ENCODE assay signal across 9 cellular contexts in genomic region chr16:57601801-57602478, GRCh38. TPM values are rescaled to one million over a fixed set of nuclear protein-coding genes. Genes with fewer than 3 reads are reported as not detected.
DNase-seq lines count a peak whose midpoint lies in the region; ATAC-seq and TF ChIP-seq lines count a peak whose summit lies in the region.
"Had no signal": no experiment of that assay in that cellular context is flagged by ENCODE, and none has a peak within 500 bp of the region (broad histone marks: within the 10 kb centered on the region; RNA-seq: fewer than 3 reads in every experiment).

No MANE protein-coding gene starts in this region.

- DNase-seq in GDM1 (lab: John Stamatoyannopoulos, UW) (peak; percentile 57), esophagus muscularis mucosa (ENCODE audit: extremely low spot score) (no peak), foreskin fibroblast (no peak), testis (no peak)
- DNase-seq in activated CD8-positive, alpha-beta memory T cell treated with anti-CD3 and anti-CD28 coated beads for 24 hours = peak; percentile 80
- peak; percentile 81 for DNase-seq in natural killer cell treated with Interleukin-12 subunit alpha and Interleukin-12 subunit beta and Interleukin-15 and Interleukin-18, amount 100 ng/mL, for 72 hours (ENCODE audit: low spot score)

- peaks cover 26% of the 10 kb centered on the region for H3K36me3 Mint-ChIP-seq in natural killer cell treated with Interleukin-12 subunit alpha and Interleukin-12 subunit beta and Interleukin-15 and Interleukin-18, amount 100 ng/mL, for 72 hours

- H3K27me3 Mint-ChIP-seq in natural killer cell treated with Interleukin-12 subunit alpha and Interleukin-12 subunit beta and Interleukin-15 and Interleukin-18, amount 100 ng/mL, for 72 hours = no peaks in the 10 kb centered on the region

- H3K36me3 ChIP-seq in esophagus muscularis mucosa = no peaks in the 10 kb centered on the region
- no peaks in the 10 kb centered on the region for H3K36me3 ChIP-seq in testis (ENCODE audit: low read depth, missing control alignments)
- H3K36me3 ChIP-seq: cardiac muscle cell had no signal

- peaks cover 51 to 63% of the 10 kb centered on the region in 2 donors for H3K4me1 Mint-ChIP-seq in natural killer cell treated with Interleukin-12 subunit alpha and Interleukin-12 subunit beta and Interleukin-15 and Interleukin-18, amount 100 ng/mL, for 72 hours (ENCODE audit: low read depth in 2 of 2)

- peak; percentile 81 for ATAC-seq in GM19467 (IDR thresholded peaks at IDR 0.05; ENCODE audit: unreplicated experiment)
- peak; percentile 68 for ATAC-seq in HG03520 (IDR thresholded peaks at IDR 0.05; ENCODE audit: unreplicated experiment)
- peak; percentile 94 to 95 for ATAC-seq in natural killer cell treated with Interleukin-12 subunit alpha and Interleukin-12 subunit beta and Interleukin-15 and Interleukin-18, amount 100 ng/mL, for 72 hours

- intact Hi-C loops in esophagus muscularis mucosa (cut with DNase I) = no loop called here
- intact Hi-C loops in testis (cut with DNase I; ENCODE audit: low total_unique reads) = no loop called here

- H3K4me3 ChIP-seq in esophagus muscularis mucosa (no peak overlapping the region), foreskin fibroblast (ENCODE audit: low read depth in 1 of 2, low read length in 2 of 2) (no peak overlapping the region), testis (no peak overlapping the region)
- H3K4me3 ChIP-seq: cardiac muscle cell had no signal

- peaks cover 0 to 5% (median 4%) of the 10 kb centered on the region in 4 donors for H3K9me3 ChIP-seq in esophagus muscularis mucosa
- no peaks in the 10 kb centered on the region for H3K9me3 ChIP-seq in testis

- H3K27me3 ChIP-seq in esophagus muscularis mucosa (peaks cover 0 to 35% (median 0%) of the 10 kb centered on the region in 4 donors), testis (no peaks in the 10 kb centered on the region)
- H3K27me3 ChIP-seq: cardiac muscle cell had no signal

- 78% methylated on average over 10 of the region's 10 CpGs for whole genome bisulfite sequencing in esophagus muscularis mucosa
- WGBS in testis, 2 donors = 81 to 91% methylated on average over 10 of the region's 10 CpGs

- H3K27ac ChIP-seq in esophagus muscularis mucosa (replicated peaks in 1 of 4) = no peak overlapping the region
- H3K27ac ChIP-seq in testis = no peak overlapping the region
- H3K27ac ChIP-seq: cardiac muscle cell had no signal

- no peak for TF ChIP-seq EP300 in esophagus muscularis mucosa (IDR thresholded peaks at IDR 0.05)

- TF ChIP-seq POLR2A in esophagus muscularis mucosa (IDR thresholded peaks at IDR 0.05; ENCODE audit: low read depth) = no peak
- TF ChIP-seq POLR2A in testis (IDR thresholded peaks at IDR 0.05) = no peak

- H3K27ac Mint-ChIP-seq in natural killer cell treated with Interleukin-12 subunit alpha and Interleukin-12 subunit beta and Interleukin-15 and Interleukin-18, amount 100 ng/mL, for 72 hours = peak overlapping the region; percentile 80 to 92

- H3K9me3 Mint-ChIP-seq in natural killer cell treated with Interleukin-12 subunit alpha and Interleukin-12 subunit beta and Interleukin-15 and Interleukin-18, amount 100 ng/mL, for 72 hours = no peaks in the 10 kb centered on the region

- peak overlapping the region; percentile 67 for H3K4me3 Mint-ChIP-seq in natural killer cell treated with Interleukin-12 subunit alpha and Interleukin-12 subunit beta and Interleukin-15 and Interleukin-18, amount 100 ng/mL, for 72 hours

- no peak for TF ChIP-seq CTCF in esophagus muscularis mucosa (IDR thresholded peaks at IDR 0.05)
- no peak for TF ChIP-seq CTCF in foreskin fibroblast (IDR thresholded peaks at IDR 0.05; ENCODE audit: low read depth, low read length)
- no peak for TF ChIP-seq CTCF in testis (IDR thresholded peaks at IDR 0.05)

- H3K4me1 ChIP-seq in esophagus muscularis mucosa (peaks cover 0 to 4% (median 2%) of the 10 kb centered on the region in 4 donors), testis (no peaks in the 10 kb centered on the region)

RNA-seq across cellular contexts. Expression of gene ADGRG1, which starts 26.5 kb away (rescaled TPM):
- 10 to 100 TPM in 1 of 2 donors, 1 to 10 TPM in 1; 4.8 to 13.7 TPM for total RNA-seq in natural killer cell treated with Interleukin-12 subunit alpha and Interleukin-12 subunit beta and Interleukin-15 and Interleukin-18, amount 100 ng/mL, for 72 hours
- 10 to 100 TPM; 17.4 to 21.4 (median 19.1) TPM for total RNA-seq in esophagus muscularis mucosa
- 100 to 1,000 TPM; 296 to 346 TPM for total RNA-seq in testis
- 134 TPM for polyA plus RNA-seq in testis (ENCODE audit: insufficient read depth, low read depth, low replicate concordance)
- total RNA-seq: cardiac muscle cell had no signal

RNA-seq across cellular contexts. Expression of gene ADGRG5, which starts 59.5 kb away (rescaled TPM):
- total RNA-seq in natural killer cell treated with Interleukin-12 subunit alpha and Interleukin-12 subunit beta and Interleukin-15 and Interleukin-18, amount 100 ng/mL, for 72 hours = 10 to 100 TPM; 86.8 to 95.0 TPM
- under 1 TPM in 3 of 4 donors, not detected in 1; under 0.01 to 0.34 (median 0.17) TPM for total RNA-seq in esophagus muscularis mucosa
- 1 to 10 TPM; 2.3 to 2.4 TPM for total RNA-seq in testis
- polyA plus RNA-seq in testis (ENCODE audit: insufficient read depth, low read depth, low replicate concordance) = 2.7 TPM
- total RNA-seq: cardiac muscle cell had no signal
- polyA plus RNA-seq: cardiac muscle cell had no signal

Comparison
In these comparisons a context has a peak if more than half of its experiments do, and no peak if none do; other contexts are left out.
1. DNase-seq: peak in GDM1 (single experiment), activated CD8-positive, alpha-beta memory T cell treated with anti-CD3 and anti-CD28 coated beads for 24 hours (single experiment) and natural killer cell treated with Interleukin-12 subunit alpha and Interleukin-12 subunit beta and Interleukin-15 and Interleukin-18, amount 100 ng/mL, for 72 hours (single experiment); none in esophagus muscularis mucosa (single experiment), foreskin fibroblast (0 of 2) and testis (single experiment).
2. RNA of gene ADGRG1, which starts 26.5 kb away (total RNA-seq): 296 to 346 TPM in testis; 17.4 to 21.4 TPM in esophagus muscularis mucosa and 4.8 to 13.7 TPM in natural killer cell treated with Interleukin-12 subunit alpha and Interleukin-12 subunit beta and Interleukin-15 and Interleukin-18, amount 100 ng/mL, for 72 hours; every median in the first group is over 10 times any median in the second.
3. RNA of gene ADGRG5, which starts 59.5 kb away (total RNA-seq): 86.8 to 95.0 TPM in natural killer cell treated with Interleukin-12 subunit alpha and Interleukin-12 subunit beta and Interleukin-15 and Interleukin-18, amount 100 ng/mL, for 72 hours; 2.3 to 2.4 TPM in testis and under 0.01 to 0.34 TPM in esophagus muscularis mucosa; every median in the first group is over 10 times any median in the second.
4. Peak in every context shown above with its lines, with median percentiles within 50 percentile points of each other: ATAC-seq.